In genomic region chr1:237772014-237772413, GRCh38 we compare ENCODE assay signal across 20 cellular contexts.
A peak's percentile ranks its signal among the peaks of the same experiment; 100 is the strongest.
DNase-seq lines count a peak whose midpoint lies in the region; ATAC-seq and TF ChIP-seq lines count a peak whose summit lies in the region.
"Had no signal": no experiment of that assay in that cellular context is flagged by ENCODE, and none has a peak within 500 bp of the region (broad histone marks: within the 10 kb centered on the region; RNA-seq: fewer than 3 reads in every experiment).

No MANE protein-coding gene starts in this region.

- H3K27ac Mint-ChIP-seq in GM23338: peak overlapping the region; percentile 73
- H3K27ac Mint-ChIP-seq in endodermal cell: no peak overlapping the region
- H3K27ac Mint-ChIP-seq: CD4-positive, alpha-beta memory T cell; H9; HFFc6 had no signal

- H3K27ac ChIP-seq in GM23338 (ENCODE audit: low read depth) (no peak overlapping the region), KOPT-K1 (ENCODE audit: low read depth, low read length, poor library complexity, severe bottlenecking) (peak overlapping the region; percentile 48), endodermal cell (ENCODE audit: low read depth, low read length) (no peak overlapping the region), trophoblast cell (ENCODE audit: low read depth, low read length) (no peak overlapping the region)
- H3K27ac ChIP-seq: GM23248 had no signal

- H2AFZ ChIP-seq in GM23338 (no peak overlapping the region), trophoblast cell (ENCODE audit: insufficient read depth, low read length, poor library complexity) (no peak overlapping the region)
- H2AFZ ChIP-seq: GM23248 had no signal

- H3K4me2 ChIP-seq in GM23338: no peak overlapping the region
- H3K4me2 ChIP-seq in trophoblast cell (ENCODE audit: low read length): no peak overlapping the region

- TF ChIP-seq CTCF in GM23338 (conservative IDR thresholded peaks at IDR 0.05; ENCODE audit: low read depth in 2 of 2): no peak
- no peak for TF ChIP-seq CTCF in endodermal cell (conservative IDR thresholded peaks at IDR 0.05)

- H2BK5ac ChIP-seq in trophoblast cell (ENCODE audit: low read depth, low read length, poor library complexity): no peak overlapping the region

- H4K12ac ChIP-seq in trophoblast cell (ENCODE audit: low read depth, low read length): no peak overlapping the region

- no peaks in the 10 kb centered on the region for H3K79me1 ChIP-seq in trophoblast cell (ENCODE audit: low read length)

- no peaks in the 10 kb centered on the region for H3F3A ChIP-seq in GM23338 (replicated peaks; ENCODE audit: low read depth)

- H2BK120ac ChIP-seq in trophoblast cell (ENCODE audit: insufficient read depth, low read length, poor library complexity): no peak overlapping the region

- H3K4me1 Mint-ChIP-seq in GM23338 (no peaks in the 10 kb centered on the region), endodermal cell (peaks cover 9% of the 10 kb centered on the region)
- H3K4me1 Mint-ChIP-seq: H9 had no signal

- no peaks in the 10 kb centered on the region for H3K79me2 ChIP-seq in GM23338 (replicated peaks; ENCODE audit: insufficient read depth)
- H3K79me2 ChIP-seq in trophoblast cell (ENCODE audit: control insufficient read depth, insufficient read depth, low read length, poor library complexity): no peaks in the 10 kb centered on the region

- no peaks in the 10 kb centered on the region for H3K36me3 ChIP-seq in GM23338 (ENCODE audit: insufficient read depth)
- no peaks in the 10 kb centered on the region for H3K36me3 ChIP-seq in KOPT-K1 (ENCODE audit: insufficient read depth, low read length)
- H3K36me3 ChIP-seq in endodermal cell (ENCODE audit: control insufficient read depth, insufficient read depth, low read length): no peaks in the 10 kb centered on the region
- H3K36me3 ChIP-seq in trophoblast cell (ENCODE audit: control insufficient read depth in 1 of 2, insufficient read depth in 2 of 2, low read length in 2 of 2): no peaks in the 10 kb centered on the region

- no peak overlapping the region for H3K23ac ChIP-seq in trophoblast cell (ENCODE audit: low read length)

- H3K9me2 ChIP-seq in GM23338 (ENCODE audit: insufficient read depth): no peaks in the 10 kb centered on the region

- H4K91ac ChIP-seq in trophoblast cell (ENCODE audit: low read depth, low read length): no peak overlapping the region

- no peak overlapping the region for H3K4me3 ChIP-seq in GM23338
- H3K4me3 ChIP-seq in endodermal cell (ENCODE audit: low read length): peak overlapping the region; percentile 14
- no peak overlapping the region for H3K4me3 ChIP-seq in trophoblast cell (ENCODE audit: low read depth, low read length)
- H3K4me3 ChIP-seq: GM12878, GM23248 had no signal

- H3K36me3 Mint-ChIP-seq in GM23338 (ENCODE audit: low read depth): no peaks in the 10 kb centered on the region
- H3K36me3 Mint-ChIP-seq in endodermal cell (ENCODE audit: low read depth): no peaks in the 10 kb centered on the region
- H3K36me3 Mint-ChIP-seq: CD4-positive, alpha-beta memory T cell had no signal

- H3K27me3 ChIP-seq in GM23338 (ENCODE audit: insufficient read depth) (no peaks in the 10 kb centered on the region), endodermal cell (ENCODE audit: control insufficient read depth, insufficient read depth, low read length, poor library complexity, severe bottlenecking) (no peaks in the 10 kb centered on the region), trophoblast cell (ENCODE audit: insufficient read depth, low read length) (no peaks in the 10 kb centered on the region)

- WGBS in endodermal cell (ENCODE audit: insufficient coverage in 1 of 2, insufficient read length in 1 of 2), 2 experiments: 90% methylated on average over 2 of the region's 3 CpGs; no CpG with 5 or more reads in 1 of the 2 experiments
- WGBS in trophoblast cell (ENCODE audit: extremely low coverage, insufficient coverage, insufficient read length): no CpG with 5 or more reads among the region's 3 CpGs

- ATAC-seq in GM23338 (no peak), HG03432 (IDR thresholded peaks at IDR 0.05; ENCODE audit: unreplicated experiment) (no peak)
- ATAC-seq: GM12878, HCT116 had no signal

- H3K9ac ChIP-seq in endodermal cell (ENCODE audit: extremely low read depth, low read length, poor library complexity, severe bottlenecking) (no peak overlapping the region), trophoblast cell (ENCODE audit: low read length) (no peak overlapping the region)
- H3K9ac ChIP-seq: GM23248 had no signal

- DNase-seq in GM23338 (ENCODE audit: low spot score): no peak
- no peak for DNase-seq in endodermal cell
- peak; percentile 7 to 54 for DNase-seq in trophoblast cell
- DNase-seq in nucleus accumbens (lab: John Stamatoyannopoulos, UW): no peak
- DNase-seq in stimulated activated CD4-positive, alpha-beta T cell treated with anti-CD3 and anti-CD28 coated beads, Interleukin-2, amount 100 ng/mL, for 48 hours: no peak
- DNase-seq: C1 segment of cervical spinal cord; Calu3; CD4-positive, alpha-beta memory T cell; COR-L47; DMS153; DMS79; EL; GDM1; GM23248; H9; HFFc6 had no signal

- no peak overlapping the region for H3K4ac ChIP-seq in trophoblast cell (ENCODE audit: low read depth, low read length)

- H3K14ac ChIP-seq in trophoblast cell (ENCODE audit: low read length): no peak overlapping the region

- H3K4me1 ChIP-seq in GM23338 (ENCODE audit: insufficient read depth): no peaks in the 10 kb centered on the region
- peaks cover 5% of the 10 kb centered on the region for H3K4me1 ChIP-seq in endodermal cell (ENCODE audit: control insufficient read depth, insufficient read depth, low read length)
- H3K4me1 ChIP-seq in trophoblast cell (ENCODE audit: control insufficient read depth in 1 of 2, insufficient read depth in 2 of 2, low read length in 2 of 2): no peaks in the 10 kb centered on the region

- H3K18ac ChIP-seq in trophoblast cell (ENCODE audit: low read length): no peak overlapping the region

- H2BK12ac ChIP-seq in trophoblast cell (ENCODE audit: low read length): no peak overlapping the region

- H4K20me1 ChIP-seq in GM23338 (replicated peaks; ENCODE audit: insufficient read depth): no peaks in the 10 kb centered on the region

- no peak overlapping the region for H2AK5ac ChIP-seq in trophoblast cell (ENCODE audit: low read length)

- H3K9me3 Mint-ChIP-seq in GM23338 (no peaks in the 10 kb centered on the region), endodermal cell (no peaks in the 10 kb centered on the region)
- H3K9me3 Mint-ChIP-seq: H9 had no signal

- H3K4me3 Mint-ChIP-seq in GM23338: no peak overlapping the region
- H3K4me3 Mint-ChIP-seq in endodermal cell: no peak overlapping the region
- H3K4me3 Mint-ChIP-seq: CD4-positive, alpha-beta memory T cell; H9; HFFc6 had no signal

- H3K27me3 Mint-ChIP-seq in GM23338 (ENCODE audit: insufficient read depth, low read depth, poor library complexity) (peaks cover 2% of the 10 kb centered on the region), endodermal cell (ENCODE audit: insufficient read depth) (no peaks in the 10 kb centered on the region)
- H3K27me3 Mint-ChIP-seq: CD4-positive, alpha-beta memory T cell had no signal

- H4K8ac ChIP-seq in trophoblast cell (ENCODE audit: low read depth, low read length): no peak overlapping the region

- no peaks in the 10 kb centered on the region for H3K9me3 ChIP-seq in KOPT-K1 (ENCODE audit: insufficient read depth, low read length, poor library complexity, severe bottlenecking)
- H3K9me3 ChIP-seq in endodermal cell (ENCODE audit: control insufficient read depth, low read length): no peaks in the 10 kb centered on the region
- no peaks in the 10 kb centered on the region for H3K9me3 ChIP-seq in trophoblast cell (ENCODE audit: insufficient read depth, low read depth, low read length)

TF ChIP-seq in GM23338, 12 proteins besides CTCF, POLR2A, EP300 and RAD21:
- TF ChIP-seq NANOG (IDR thresholded peaks at IDR 0.05; ENCODE audit: borderline replicate concordance) (no peak), CREB1 (CRISPR knock-in tag; IDR thresholded peaks at IDR 0.05; ENCODE audit: low read depth) (no peak), ZNF114 (CRISPR knock-in tag; IDR thresholded peaks at IDR 0.05) (no peak), EZH2 (IDR thresholded peaks at IDR 0.05; ENCODE audit: low read depth, unreplicated experiment) (no peak), STAT1 (IDR thresholded peaks at IDR 0.05; ENCODE audit: unreplicated experiment) (no peak), EZH2phosphoT487 (IDR thresholded peaks at IDR 0.05; ENCODE audit: unreplicated experiment) (no peak), POLR2AphosphoS5 (IDR thresholded peaks at IDR 0.05; ENCODE audit: low read depth) (no peak), ETS1 (IDR thresholded peaks at IDR 0.05) (no peak)

Comparison
In these comparisons a context has a peak if more than half of its experiments do, and no peak if none do; other contexts are left out.
1. DNase-seq: peak in trophoblast cell (2 of 2); none in GM23338 (single experiment), endodermal cell (single experiment), nucleus accumbens (0 of 56) and stimulated activated CD4-positive, alpha-beta T cell treated with anti-CD3 and anti-CD28 coated beads, Interleukin-2, amount 100 ng/mL, for 48 hours (0 of 2).